ENCODE assay signal across 27 cellular contexts in the genomic region with DNA sequence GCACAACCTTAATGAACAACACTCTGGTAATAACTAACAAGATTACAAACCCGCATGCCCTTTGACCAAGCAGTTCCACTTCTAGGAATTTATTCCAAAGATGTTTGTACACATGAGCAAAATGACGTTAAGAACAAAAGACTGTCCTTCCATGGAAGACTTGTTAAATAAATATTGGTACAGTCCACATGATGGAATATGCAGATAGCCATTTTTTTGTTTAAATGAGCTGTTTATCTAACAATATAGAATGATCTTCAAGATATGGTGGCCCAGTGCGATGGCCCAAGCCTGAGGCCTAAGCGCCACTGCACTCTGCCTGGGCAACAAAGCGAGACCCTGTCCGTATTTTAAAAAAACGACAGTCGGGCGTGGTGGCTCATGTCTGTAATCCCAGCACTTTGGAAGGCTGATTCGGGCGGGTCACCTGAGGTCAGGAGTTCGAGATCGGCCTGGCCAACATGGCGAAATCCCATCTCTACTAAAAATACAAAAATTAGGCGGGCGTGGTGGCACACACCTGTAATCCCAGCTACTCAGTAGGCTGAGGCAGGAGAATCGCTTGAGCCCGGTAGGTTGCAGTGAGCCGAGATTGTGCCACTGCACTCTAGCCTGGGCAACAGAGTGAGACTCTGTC. TPM values are rescaled to one million over a fixed set of nuclear protein-coding genes. Genes with fewer than 3 reads are reported as not detected.
DNase-seq lines count a peak whose midpoint lies in the region; ATAC-seq and TF ChIP-seq lines count a peak whose summit lies in the region.
"Had no signal": no experiment of that assay in that cellular context is flagged by ENCODE, and none has a peak within 500 bp of the region (broad histone marks: within the 10 kb centered on the region; RNA-seq: fewer than 3 reads in every experiment).

No MANE protein-coding gene starts in this region.

- peak overlapping the region; percentile 25 for H3K4me3 ChIP-seq in hepatocyte

- H3K36me3 ChIP-seq in hepatocyte (replicated peaks; ENCODE audit: insufficient read depth, low read depth): no peaks in the 10 kb centered on the region
- H3K36me3 ChIP-seq: cardiac muscle cell, pancreas, SJCRH30, tibial artery had no signal

- WGBS in hepatocyte (ENCODE audit: low lambda C conversion rate, missing lambda C conversion rate): 77% methylated on average over 19 of the region's 19 CpGs

- H3K4me1 Mint-ChIP-seq in activated CD4-positive, alpha-beta T cell treated with anti-CD3 and anti-CD28 coated beads, Interleukin-2, amount 10 ng/mL, durations not matched to agents 7 days and 5 days: peaks cover 17% of the 10 kb centered on the region
- H3K4me1 Mint-ChIP-seq in nephron progenitor cell: peaks cover 8% of the 10 kb centered on the region

- H3K4me2 ChIP-seq in hepatocyte: peak overlapping the region; percentile 78

- no peaks in the 10 kb centered on the region for H3K9me3 Mint-ChIP-seq in activated CD4-positive, alpha-beta T cell treated with anti-CD3 and anti-CD28 coated beads, Interleukin-2, amount 10 ng/mL, durations not matched to agents 7 days and 5 days
- H3K9me3 Mint-ChIP-seq in nephron progenitor cell: no peaks in the 10 kb centered on the region
- H3K9me3 Mint-ChIP-seq: activated naive CD4-positive, alpha-beta T cell treated with anti-CD3 and anti-CD28 coated beads, Interleukin-2, amount 50 U/mL, for 72 hours; activated T-helper 1 cell treated with anti-CD3 and anti-CD28 coated beads, Interleukin-12 subunit alpha, Interleukin-12 subunit beta, Interleukin-2, Interleukin-4 antibody, amounts not matched to agents 30 ng/mL and 10 ng/mL and 1 ng/mL, durations not matched to agents 14 hours and 24 hours and 36 hours; CD8-positive, alpha-beta memory T cell; memory B cell; naive B cell; stimulated activated naive CD8-positive, alpha-beta T cell treated with anti-CD3 and anti-CD28 coated beads, Interleukin-15, amount 100 ng/mL, for 72 hours had no signal

- H3K36me3 Mint-ChIP-seq in activated CD4-positive, alpha-beta T cell treated with anti-CD3 and anti-CD28 coated beads, Interleukin-2, amount 10 ng/mL, durations not matched to agents 7 days and 5 days (ENCODE audit: low read depth): no peaks in the 10 kb centered on the region
- H3K36me3 Mint-ChIP-seq in nephron progenitor cell (ENCODE audit: low read depth): no peaks in the 10 kb centered on the region
- H3K36me3 Mint-ChIP-seq: activated CD8-positive, alpha-beta memory T cell treated with anti-CD3 and anti-CD28 coated beads, Interleukin-2, amount 10 ng/mL, durations not matched to agents 7 days and 5 days; activated naive CD4-positive, alpha-beta T cell treated with anti-CD3 and anti-CD28 coated beads, Interleukin-2, amount 50 U/mL, for 72 hours; CD8-positive, alpha-beta memory T cell; memory B cell; naive B cell had no signal

- no peaks in the 10 kb centered on the region for H3K27me3 ChIP-seq in hepatocyte
- H3K27me3 ChIP-seq: pancreas, SJCRH30 had no signal

- H3K9me2 ChIP-seq in hepatocyte (replicated peaks; ENCODE audit: insufficient read depth): no peaks in the 10 kb centered on the region

- peaks cover 24% of the 10 kb centered on the region for H3K4me1 ChIP-seq in hepatocyte (ENCODE audit: insufficient read depth)
- H3K4me1 ChIP-seq: SJCRH30 had no signal

- H3K4me3 Mint-ChIP-seq in activated CD4-positive, alpha-beta T cell treated with anti-CD3 and anti-CD28 coated beads, Interleukin-2, amount 10 ng/mL, durations not matched to agents 7 days and 5 days: no peak overlapping the region
- peak overlapping the region; percentile 57 for H3K4me3 Mint-ChIP-seq in nephron progenitor cell
- H3K4me3 Mint-ChIP-seq: activated CD8-positive, alpha-beta memory T cell treated with anti-CD3 and anti-CD28 coated beads, Interleukin-2, amount 10 ng/mL, durations not matched to agents 7 days and 5 days; activated T-helper 1 cell treated with anti-CD3 and anti-CD28 coated beads, Interleukin-12 subunit alpha, Interleukin-12 subunit beta, Interleukin-2, Interleukin-4 antibody, amounts not matched to agents 30 ng/mL and 10 ng/mL and 1 ng/mL, durations not matched to agents 14 hours and 24 hours and 36 hours; CD8-positive, alpha-beta memory T cell; memory B cell; naive B cell; stimulated activated naive CD8-positive, alpha-beta T cell treated with anti-CD3 and anti-CD28 coated beads, Interleukin-15, amount 100 ng/mL, for 72 hours had no signal

- no peaks in the 10 kb centered on the region for H4K20me1 ChIP-seq in hepatocyte (ENCODE audit: insufficient read depth, poor library complexity, severe bottlenecking)

- H3K9me3 ChIP-seq in hepatocyte (ENCODE audit: low read depth): no peaks in the 10 kb centered on the region
- H3K9me3 ChIP-seq: pancreas, SJCRH30, tibial artery had no signal

- H3K27me3 Mint-ChIP-seq in activated CD4-positive, alpha-beta T cell treated with anti-CD3 and anti-CD28 coated beads, Interleukin-2, amount 10 ng/mL, durations not matched to agents 7 days and 5 days: peaks cover 26% of the 10 kb centered on the region
- peaks cover 57% of the 10 kb centered on the region for H3K27me3 Mint-ChIP-seq in nephron progenitor cell (ENCODE audit: low read depth, poor library complexity)

- no peak for DNase-seq in activated CD4-positive, alpha-beta T cell treated with anti-CD3 and anti-CD28 coated beads, Interleukin-2, amount 10 ng/mL, durations not matched to agents 7 days and 5 days
- DNase-seq in activated CD4-positive, alpha-beta T cell treated with anti-CD3 and anti-CD28 coated beads, Interleukin-2, amount 50 U/mL, for 48 hours: no peak
- DNase-seq in hepatocyte (ENCODE audit: low spot score): peak; percentile 38
- no peak for DNase-seq in nephron progenitor cell
- DNase-seq in dedifferentiated amniotic fluid mesenchymal stem cell (ENCODE audit: extremely low spot score): no peak
- DNase-seq in stimulated activated CD4-positive, alpha-beta T cell treated with anti-CD3 and anti-CD28 coated beads, Interleukin-4, amount 100 ng/mL, for 24 hours: no peak
- DNase-seq: activated CD4-positive, alpha-beta T cell treated with anti-CD3 and anti-CD28 coated beads for 48 hours; activated CD8-positive, alpha-beta memory T cell treated with anti-CD3 and anti-CD28 coated beads, Interleukin-2, amount 10 ng/mL, durations not matched to agents 7 days and 5 days; AML-193; CD8-positive, alpha-beta memory T cell; cortex of kidney; GDM1; KG1; kidney glomerular epithelial cell; naive B cell; NCI-H1436 treated with DMSO at 0.1 percent for 48 hours; stimulated activated naive CD8-positive, alpha-beta T cell treated with anti-CD3 and anti-CD28 coated beads, Interleukin-15, amount 100 ng/mL, for 72 hours; T-helper 1 cell; tibial artery had no signal

- ATAC-seq in HG02981 (IDR thresholded peaks at IDR 0.05; ENCODE audit: unreplicated experiment): no peak
- ATAC-seq in HG03045 (IDR thresholded peaks at IDR 0.05; ENCODE audit: unreplicated experiment): no peak
- ATAC-seq: activated CD8-positive, alpha-beta memory T cell treated with anti-CD3 and anti-CD28 coated beads, Interleukin-2, amount 10 ng/mL, durations not matched to agents 7 days and 5 days; activated naive CD4-positive, alpha-beta T cell treated with anti-CD3 and anti-CD28 coated beads, Interleukin-2, amount 50 U/mL, for 72 hours; stimulated activated naive CD8-positive, alpha-beta T cell treated with anti-CD3 and anti-CD28 coated beads, Interleukin-15, amount 100 ng/mL, for 72 hours had no signal

- H3K79me2 ChIP-seq in hepatocyte: no peaks in the 10 kb centered on the region

- POLR2A ChIA-PET in activated CD4-positive, alpha-beta T cell treated with anti-CD3 and anti-CD28 coated beads, Interleukin-2, amount 10 ng/mL, durations not matched to agents 7 days and 5 days (lab: Charles Lee): no interaction called here

- peak overlapping the region; percentile 80 for H3K27ac ChIP-seq in hepatocyte
- H3K27ac ChIP-seq: cardiac muscle cell, SJCRH30, tibial artery had no signal

- H2AFZ ChIP-seq in hepatocyte: no peak overlapping the region

- TF ChIP-seq CTCF in hepatocyte (IDR thresholded peaks at IDR 0.05; ENCODE audit: poor library complexity) (no peak), nephron progenitor cell (IDR thresholded peaks at IDR 0.05) (no peak)

- CTCF ChIA-PET in activated CD4-positive, alpha-beta T cell treated with anti-CD3 and anti-CD28 coated beads, Interleukin-2, amount 10 ng/mL, durations not matched to agents 7 days and 5 days (lab: Charles Lee): interaction anchor here (4.1 kb wide), 1 partner anchor 9 kb away, joined by 44 read pairs; a partner anchor contains a TSS

- peak overlapping the region; percentile 5 for H3K27ac Mint-ChIP-seq in activated CD4-positive, alpha-beta T cell treated with anti-CD3 and anti-CD28 coated beads, Interleukin-2, amount 10 ng/mL, durations not matched to agents 7 days and 5 days
- no peak overlapping the region for H3K27ac Mint-ChIP-seq in nephron progenitor cell
- H3K27ac Mint-ChIP-seq: activated CD8-positive, alpha-beta memory T cell treated with anti-CD3 and anti-CD28 coated beads, Interleukin-2, amount 10 ng/mL, durations not matched to agents 7 days and 5 days; activated naive CD4-positive, alpha-beta T cell treated with anti-CD3 and anti-CD28 coated beads, Interleukin-2, amount 50 U/mL, for 72 hours; activated T-helper 1 cell treated with anti-CD3 and anti-CD28 coated beads, Interleukin-12 subunit alpha, Interleukin-12 subunit beta, Interleukin-2, Interleukin-4 antibody, amounts not matched to agents 30 ng/mL and 10 ng/mL and 1 ng/mL, durations not matched to agents 14 hours and 24 hours and 36 hours; CD8-positive, alpha-beta memory T cell; memory B cell; naive B cell; stimulated activated naive CD8-positive, alpha-beta T cell treated with anti-CD3 and anti-CD28 coated beads, Interleukin-15, amount 100 ng/mL, for 72 hours had no signal

RNA-seq across cellular contexts. Expression of a gene that starts 7.4 kb away (rescaled TPM):
- 10 to 100 TPM; 59.9 to 64.1 TPM for total RNA-seq in activated CD4-positive, alpha-beta T cell treated with anti-CD3 and anti-CD28 coated beads, Interleukin-2, amount 10 ng/mL, durations not matched to agents 7 days and 5 days
- 124 and 142 TPM in 2 replicates for total RNA-seq in hepatocyte
- polyA plus RNA-seq in hepatocyte: 74.3 and 81.1 TPM in 2 replicates

RNA-seq across cellular contexts. Expression of a gene that starts 52.5 kb away (rescaled TPM):
- total RNA-seq in activated CD4-positive, alpha-beta T cell treated with anti-CD3 and anti-CD28 coated beads, Interleukin-2, amount 10 ng/mL, durations not matched to agents 7 days and 5 days: 10 to 100 TPM; 46.9 to 48.5 TPM
- 55.6 and 61.2 TPM in 2 replicates for total RNA-seq in hepatocyte
- polyA plus RNA-seq in hepatocyte: 18.2 and 22.1 TPM in 2 replicates
